15 cellular contexts compared by ENCODE assay signal in genomic region chr1:230767859-230768612, GRCh38. TPM values are rescaled to one million over a fixed set of nuclear protein-coding genes. Genes with fewer than 3 reads are reported as not detected.
"Had no signal": no experiment of that assay in that cellular context is flagged by ENCODE, and none has a peak within 500 bp of the region (broad histone marks: within the 10 kb centered on the region; RNA-seq: fewer than 3 reads in every experiment).

No MANE protein-coding gene starts in this region.

RNA-seq across cellular contexts. Expression of gene CAPN9, which starts 20.8 kb away (rescaled TPM):
- total RNA-seq: activated naive CD4-positive, alpha-beta T cell treated with anti-CD3 and anti-CD28 coated beads for 36 hours; activated naive CD4-positive, alpha-beta T cell treated with anti-CD3 and anti-CD28 coated beads, Interleukin-2, amount 50 U/mL, for 72 hours; activated naive CD8-positive, alpha-beta T cell treated with anti-CD3 and anti-CD28 coated beads for 36 hours; activated naive CD8-positive, alpha-beta T cell treated with anti-CD3 and anti-CD28 coated beads, Interleukin-2, amount 10 ng/mL, durations not matched to agents 7 days and 5 days; activated T-cell treated with anti-CD3 and anti-CD28 coated beads, Interleukin-2, amount 50 U/mL, for 4 hours; activated T-cell treated with anti-CD3 and anti-CD28 coated beads, Interleukin-2, amount 50 U/mL, for 72 hours; activated T-helper 1 cell treated with anti-CD3 and anti-CD28 coated beads, Interleukin-12 subunit alpha, Interleukin-12 subunit beta, Interleukin-2, Interleukin-4 antibody, amounts not matched to agents 30 ng/mL and 10 ng/mL and 1 ng/mL, durations not matched to agents 14 hours and 24 hours and 36 hours; activated T-helper 17 cell treated with anti-CD3 and anti-CD28 coated beads, Interleukin-2, amount 50 U/mL, for 72 hours; activated T-helper 2 cell treated with anti-CD3 and anti-CD28 coated beads, Interferon-gamma antibody, Interleukin-2, Interleukin-4, amounts not matched to agents 10 μg/mL and 5 μg/mL and 100 μg/mL, durations not matched to agents 14 hours and 24 hours and 36 hours; aorta; ascending aorta; astrocyte; bronchial epithelial cell; cerebellum; chondrocyte had no signal

RNA-seq across cellular contexts. Expression of gene AGT, which starts 54.1 kb away (rescaled TPM):
- total RNA-seq: activated naive CD4-positive, alpha-beta T cell treated with anti-CD3 and anti-CD28 coated beads for 36 hours; activated naive CD4-positive, alpha-beta T cell treated with anti-CD3 and anti-CD28 coated beads, Interleukin-2, amount 50 U/mL, for 72 hours; activated naive CD8-positive, alpha-beta T cell treated with anti-CD3 and anti-CD28 coated beads for 36 hours; activated naive CD8-positive, alpha-beta T cell treated with anti-CD3 and anti-CD28 coated beads, Interleukin-2, amount 10 ng/mL, durations not matched to agents 7 days and 5 days; activated T-cell treated with anti-CD3 and anti-CD28 coated beads, Interleukin-2, amount 50 U/mL, for 72 hours; activated T-helper 1 cell treated with anti-CD3 and anti-CD28 coated beads, Interleukin-12 subunit alpha, Interleukin-12 subunit beta, Interleukin-2, Interleukin-4 antibody, amounts not matched to agents 30 ng/mL and 10 ng/mL and 1 ng/mL, durations not matched to agents 14 hours and 24 hours and 36 hours; activated T-helper 17 cell treated with anti-CD3 and anti-CD28 coated beads, Interleukin-2, amount 50 U/mL, for 72 hours; activated T-helper 2 cell treated with anti-CD3 and anti-CD28 coated beads, Interferon-gamma antibody, Interleukin-2, Interleukin-4, amounts not matched to agents 10 μg/mL and 5 μg/mL and 100 μg/mL, durations not matched to agents 14 hours and 24 hours and 36 hours had no signal
